ENCODE assay signal across 21 cellular contexts in the genomic region with DNA sequence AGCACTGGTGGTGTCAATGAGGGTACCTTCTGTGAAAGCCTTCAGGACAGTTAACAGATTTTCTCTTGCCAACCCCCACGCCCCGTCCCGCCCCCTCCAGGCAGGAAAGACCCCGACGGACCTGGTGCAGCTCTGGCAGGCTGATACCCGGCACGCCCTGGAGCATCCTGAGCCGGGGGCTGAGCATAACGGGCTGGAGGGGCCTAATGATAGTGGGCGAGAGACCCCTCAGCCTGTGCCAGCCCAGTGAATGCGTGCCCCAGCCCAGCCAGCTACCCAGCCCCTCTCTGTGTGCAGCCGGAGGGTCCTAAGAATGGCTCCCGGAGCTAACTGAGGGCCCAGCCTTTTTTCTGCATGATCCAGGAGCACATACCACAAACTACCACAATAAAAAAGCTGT. TPM values are rescaled to one million over a fixed set of nuclear protein-coding genes. Genes with fewer than 3 reads are reported as not detected.
DNase-seq lines count a peak whose midpoint lies in the region; ATAC-seq and TF ChIP-seq lines count a peak whose summit lies in the region.
"Had no signal": no experiment of that assay in that cellular context is flagged by ENCODE, and none has a peak within 500 bp of the region (broad histone marks: within the 10 kb centered on the region; RNA-seq: fewer than 3 reads in every experiment).

No MANE protein-coding gene starts in this region.

- peak overlapping the region in 1 of 3 donors; percentile 65 for H3K9ac ChIP-seq in skeletal muscle tissue (ENCODE audit: low read depth in 1 of 3, low read length in 3 of 3)

- H3K4me1 Mint-ChIP-seq in GM23338 = peaks cover 10% of the 10 kb centered on the region; the same call in 2 of the 3 replicates
- H3K4me1 Mint-ChIP-seq: activated naive CD4-positive, alpha-beta T cell treated with anti-CD3 and anti-CD28 coated beads, Interleukin-2, amount 10 ng/mL, durations not matched to agents 7 days and 5 days had no signal

- H4K20me1 ChIP-seq in GM23338 (replicated peaks; ENCODE audit: insufficient read depth) = no peaks in the 10 kb centered on the region

- no peaks in the 10 kb centered on the region for H3K9me3 ChIP-seq in skeletal muscle tissue (ENCODE audit: control insufficient read depth in 3 of 3, low read length in 3 of 3)
- H3K9me3 ChIP-seq: Caco-2, colonic mucosa, transverse colon had no signal

- H3K79me2 ChIP-seq in GM23338 (replicated peaks; ENCODE audit: insufficient read depth) = no peaks in the 10 kb centered on the region

- H3K9me3 Mint-ChIP-seq in GM23338 = no peaks in the 10 kb centered on the region
- H3K9me3 Mint-ChIP-seq: activated CD8-positive, alpha-beta T cell treated with anti-CD3 and anti-CD28 coated beads for 36 hours; activated naive CD4-positive, alpha-beta T cell treated with anti-CD3 and anti-CD28 coated beads, Interleukin-2, amount 10 ng/mL, durations not matched to agents 7 days and 5 days had no signal

- no peaks in the 10 kb centered on the region for H3K27me3 ChIP-seq in GM23338 (ENCODE audit: insufficient read depth)
- H3K27me3 ChIP-seq in layer of hippocampus (ENCODE audit: control insufficient read depth, insufficient read depth, low read length) = no peaks in the 10 kb centered on the region
- H3K27me3 ChIP-seq in skeletal muscle tissue (ENCODE audit: control insufficient read depth in 3 of 3, insufficient read depth in 3 of 3, low read length in 3 of 3) = no peaks in the 10 kb centered on the region
- H3K27me3 ChIP-seq: colonic mucosa, transverse colon had no signal

- H3K27ac ChIP-seq in GM23338 (ENCODE audit: low read depth) = no peak overlapping the region
- H3K27ac ChIP-seq in angular gyrus (ENCODE audit: low read depth, low read length) = peak overlapping the region; percentile 73
- peak overlapping the region; percentile 78 for H3K27ac ChIP-seq in layer of hippocampus (ENCODE audit: low read depth, low read length)
- peak overlapping the region; percentile 69 for H3K27ac ChIP-seq in skeletal muscle tissue (ENCODE audit: low read depth, low read length)
- H3K27ac ChIP-seq: colonic mucosa, SK-N-MC, transverse colon had no signal

- H3K27ac Mint-ChIP-seq in GM23338 = no peak overlapping the region; the same call in 1 of the 2 replicates
- H3K27ac Mint-ChIP-seq: activated CD8-positive, alpha-beta T cell treated with anti-CD3 and anti-CD28 coated beads for 36 hours; activated naive CD4-positive, alpha-beta T cell treated with anti-CD3 and anti-CD28 coated beads, Interleukin-2, amount 10 ng/mL, durations not matched to agents 7 days and 5 days had no signal

- H3K36me3 ChIP-seq in GM23338 (ENCODE audit: insufficient read depth) = no peaks in the 10 kb centered on the region
- peaks cover 2 to 12% (median 9%) of the 10 kb centered on the region in 3 donors for H3K36me3 ChIP-seq in skeletal muscle tissue (ENCODE audit: control insufficient read depth in 3 of 3, insufficient read depth in 3 of 3, low read length in 3 of 3)
- H3K36me3 ChIP-seq: colonic mucosa, transverse colon had no signal

- TF ChIP-seq CTCF in GM23338 (conservative IDR thresholded peaks at IDR 0.05; ENCODE audit: low read depth in 2 of 2) = no peak

- no peak overlapping the region for H3K4me2 ChIP-seq in GM23338

- no peaks in the 10 kb centered on the region for H3F3A ChIP-seq in GM23338 (replicated peaks; ENCODE audit: low read depth)

- H3K9me2 ChIP-seq in GM23338 (ENCODE audit: insufficient read depth) = no peaks in the 10 kb centered on the region

- H3K36me3 Mint-ChIP-seq in GM23338 (ENCODE audit: low read depth) = no peaks in the 10 kb centered on the region
- H3K36me3 Mint-ChIP-seq: activated naive CD4-positive, alpha-beta T cell treated with anti-CD3 and anti-CD28 coated beads, Interleukin-2, amount 10 ng/mL, durations not matched to agents 7 days and 5 days had no signal

- no peak overlapping the region for H3K4me3 Mint-ChIP-seq in GM23338
- H3K4me3 Mint-ChIP-seq: activated CD8-positive, alpha-beta T cell treated with anti-CD3 and anti-CD28 coated beads for 36 hours; activated naive CD4-positive, alpha-beta T cell treated with anti-CD3 and anti-CD28 coated beads, Interleukin-2, amount 10 ng/mL, durations not matched to agents 7 days and 5 days had no signal

- DNase-seq in GM23338 (ENCODE audit: low spot score) (no peak), erythroblast (lab: John Stamatoyannopoulos, UW) (no peak)
- DNase-seq: activated CD4-positive, CD25-positive, alpha-beta regulatory T cell; activated CD8-positive, alpha-beta T cell treated with anti-CD3 and anti-CD28 coated beads for 36 hours; activated naive CD4-positive, alpha-beta T cell treated with anti-CD3 and anti-CD28 coated beads, Interleukin-2, amount 10 ng/mL, durations not matched to agents 7 days and 5 days; activated T-cell treated with anti-CD3 and anti-CD28 coated beads, Interleukin-2, amount 50 U/mL, for 48 hours; NCI-H2107; NK-92 treated with Interleukin-12 subunit alpha and Interleukin-12 subunit beta, amount 100 ng/mL, for 24 hours; stimulated activated CD4-positive, alpha-beta T cell treated with anti-CD3 and anti-CD28 coated beads, Interleukin-2, amount 100 ng/mL, for 48 hours; stimulated activated naive CD4-positive, alpha-beta T cell treated with Interleukin-2 at 50 U/mL for 16 hours; transverse colon had no signal

- ATAC-seq in GM23338 (no peak), GM18858 (IDR thresholded peaks at IDR 0.05; ENCODE audit: unreplicated experiment) (no peak), HG02678 (IDR thresholded peaks at IDR 0.05; ENCODE audit: unreplicated experiment) (no peak)
- ATAC-seq: activated CD8-positive, alpha-beta T cell treated with anti-CD3 and anti-CD28 coated beads for 36 hours had no signal

- H3K4me3 ChIP-seq in GM23338 (no peak overlapping the region), skeletal muscle tissue (ENCODE audit: low read length in 3 of 3) (no peak overlapping the region)
- H3K4me3 ChIP-seq: colonic mucosa, SK-N-MC, skin epidermis, transverse colon had no signal

- TF ChIP-seq POLR2A in erythroblast (IDR thresholded peaks at IDR 0.05; ENCODE audit: low read length) = no peak

- H3K27me3 Mint-ChIP-seq in GM23338 (ENCODE audit: insufficient read depth, low read depth, poor library complexity) = peaks cover 8% of the 10 kb centered on the region
- H3K27me3 Mint-ChIP-seq: activated CD8-positive, alpha-beta T cell treated with anti-CD3 and anti-CD28 coated beads for 36 hours had no signal

- peak overlapping the region; percentile 93 for H2AFZ ChIP-seq in GM23338

- H3K4me1 ChIP-seq in GM23338 (ENCODE audit: insufficient read depth) (peaks cover 3% of the 10 kb centered on the region), skeletal muscle tissue (ENCODE audit: control insufficient read depth in 3 of 3, insufficient read depth in 3 of 3, low read length in 3 of 3) (peaks cover 19 to 68% (median 35%) of the 10 kb centered on the region in 3 donors)
- H3K4me1 ChIP-seq: colonic mucosa, transverse colon had no signal

TF ChIP-seq in GM23338, 12 proteins besides CTCF, POLR2A, EP300 and RAD21 (continues in another document):
- TF ChIP-seq NANOG (IDR thresholded peaks at IDR 0.05; ENCODE audit: borderline replicate concordance) (no peak), EZH2 (IDR thresholded peaks at IDR 0.05; ENCODE audit: low read depth, unreplicated experiment) (no peak), EZH2phosphoT487 (IDR thresholded peaks at IDR 0.05; ENCODE audit: unreplicated experiment) (no peak), ZNF331 (CRISPR knock-in tag; IDR thresholded peaks at IDR 0.05; ENCODE audit: low read depth) (no peak)
- TF ChIP-seq, protein P1, sequence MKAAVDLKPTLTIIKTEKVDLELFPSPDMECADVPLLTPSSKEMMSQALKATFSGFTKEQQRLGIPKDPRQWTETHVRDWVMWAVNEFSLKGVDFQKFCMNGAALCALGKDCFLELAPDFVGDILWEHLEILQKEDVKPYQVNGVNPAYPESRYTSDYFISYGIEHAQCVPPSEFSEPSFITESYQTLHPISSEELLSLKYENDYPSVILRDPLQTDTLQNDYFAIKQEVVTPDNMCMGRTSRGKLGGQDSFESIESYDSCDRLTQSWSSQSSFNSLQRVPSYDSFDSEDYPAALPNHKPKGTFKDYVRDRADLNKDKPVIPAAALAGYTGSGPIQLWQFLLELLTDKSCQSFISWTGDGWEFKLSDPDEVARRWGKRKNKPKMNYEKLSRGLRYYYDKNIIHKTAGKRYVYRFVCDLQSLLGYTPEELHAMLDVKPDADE (IDR thresholded peaks at IDR 0.05) = no peak

RNA-seq across cellular contexts. Expression of a gene that starts 0.7 kb away (rescaled TPM):
- not detected in 2 replicates for total RNA-seq in GM23338 (2014; rRNA removed; shearing (Covaris generic))
- 0.15 TPM in 1 of 2 replicates, not detected in the other for polyA plus RNA-seq in GM23338 (2016; fragmentation: Nextera tagmentation; extraction: Ambion mirVana)
- total RNA-seq in skeletal muscle tissue = 1.6 TPM
- total RNA-seq: activated CD8-positive, alpha-beta T cell treated with anti-CD3 and anti-CD28 coated beads for 36 hours; Daoy; transverse colon had no signal

RNA-seq across cellular contexts. Expression of a gene that starts 6.0 kb away (rescaled TPM):
- not detected in 2 replicates for total RNA-seq in GM23338 (2014; rRNA removed; shearing (Covaris generic))
- not detected in 2 replicates for polyA plus RNA-seq in GM23338 (2016; fragmentation: Nextera tagmentation; extraction: Ambion mirVana)
- total RNA-seq in skeletal muscle tissue = under 0.01 TPM
- total RNA-seq: activated CD8-positive, alpha-beta T cell treated with anti-CD3 and anti-CD28 coated beads for 36 hours; Caco-2; colonic mucosa; Daoy; transverse colon had no signal

RNA-seq across cellular contexts. Expression of a gene that starts 10.9 kb away (rescaled TPM):
- total RNA-seq in GM23338 (2014; rRNA removed; shearing (Covaris generic)) = not detected in 2 replicates
- not detected in 2 replicates for polyA plus RNA-seq in GM23338 (2016; fragmentation: Nextera tagmentation; extraction: Ambion mirVana)
- 8.9 TPM for total RNA-seq in skeletal muscle tissue
- total RNA-seq: activated CD8-positive, alpha-beta T cell treated with anti-CD3 and anti-CD28 coated beads for 36 hours; Caco-2; Daoy; transverse colon had no signal

RNA-seq across cellular contexts. Expression of a gene that starts 49.8 kb away (rescaled TPM):
- total RNA-seq in GM23338 (2014; rRNA removed; shearing (Covaris generic)) = 9.0 and 17.6 TPM in 2 replicates
- 49.5 and 50.0 TPM in 2 replicates for polyA plus RNA-seq in GM23338 (2016; fragmentation: Nextera tagmentation; extraction: Ambion mirVana)
- total RNA-seq in skeletal muscle tissue = 1.0 TPM

RNA-seq across cellular contexts. Expression of a gene that starts 57.0 kb away (rescaled TPM):
- 23.3 and 29.2 TPM in 2 replicates for total RNA-seq in GM23338 (2014; rRNA removed; shearing (Covaris generic))
- polyA plus RNA-seq in GM23338 (2016; fragmentation: Nextera tagmentation; extraction: Ambion mirVana) = 8.1 and 8.6 TPM in 2 replicates
- 5.2 TPM for total RNA-seq in skeletal muscle tissue
